In genomic region chr10:129344506-129344905, GRCh38 we compare ENCODE assay signal across 36 cellular contexts.
"Had no signal": no experiment of that assay in that cellular context is flagged by ENCODE, and none has a peak within 500 bp of the region (broad histone marks: within the 10 kb centered on the region; RNA-seq: fewer than 3 reads in every experiment).

No MANE protein-coding gene starts in this region.

- H3K4me3 Mint-ChIP-seq: activated CD4-positive, alpha-beta memory T cell treated with anti-CD3 and anti-CD28 coated beads for 36 hours; activated CD4-positive, alpha-beta T cell treated with anti-CD3 and anti-CD28 coated beads for 36 hours; activated CD4-positive, alpha-beta T cell treated with anti-CD3 and anti-CD28 coated beads, Interleukin-2, amount 10 ng/mL, durations not matched to agents 24 days and 14 days; activated CD8-positive, alpha-beta memory T cell treated with anti-CD3 and anti-CD28 coated beads, Interleukin-2, amount 10 ng/mL, durations not matched to agents 7 days and 5 days; activated CD8-positive, alpha-beta T cell treated with anti-CD3 and anti-CD28 coated beads, Interleukin-2, amount 10 ng/mL, durations not matched to agents 7 days and 5 days; activated naive CD4-positive, alpha-beta T cell treated with anti-CD3 and anti-CD28 coated beads for 36 hours; activated naive CD4-positive, alpha-beta T cell treated with anti-CD3 and anti-CD28 coated beads, Interleukin-2, amount 50 U/mL, for 24 hours; activated naive CD8-positive, alpha-beta T cell treated with anti-CD3 and anti-CD28 coated beads for 36 hours; activated naive CD8-positive, alpha-beta T cell treated with anti-CD3 and anti-CD28 coated beads, Interleukin-2, amount 50 U/mL, for 24 hours; activated T-helper 1 cell treated with anti-CD3 and anti-CD28 coated beads, Interleukin-12 subunit alpha, Interleukin-12 subunit beta, Interleukin-2, Interleukin-4 antibody, amounts not matched to agents 30 ng/mL and 10 ng/mL and 1 ng/mL, durations not matched to agents 14 hours and 24 hours and 36 hours; effector memory CD8-positive, alpha-beta T cell; T-cell; T-helper 1 cell treated with Interleukin-12 subunit alpha and Interleukin-12 subunit beta and Interleukin-4 antibody, amounts not matched to agents 30 μg/mL and 1 μg/mL, for 36 hours; T-helper 2 cell treated with Interferon-gamma antibody and Interleukin-4, amounts not matched to agents 5 μg/mL and 100 μg/mL, for 36 hours had no signal

- H3K27ac Mint-ChIP-seq: activated CD4-positive, alpha-beta memory T cell treated with anti-CD3 and anti-CD28 coated beads for 36 hours; activated CD4-positive, alpha-beta T cell treated with anti-CD3 and anti-CD28 coated beads for 36 hours; activated CD4-positive, alpha-beta T cell treated with anti-CD3 and anti-CD28 coated beads, Interleukin-2, amount 10 ng/mL, durations not matched to agents 24 days and 14 days; activated CD8-positive, alpha-beta memory T cell treated with anti-CD3 and anti-CD28 coated beads, Interleukin-2, amount 10 ng/mL, durations not matched to agents 7 days and 5 days; activated CD8-positive, alpha-beta T cell treated with anti-CD3 and anti-CD28 coated beads, Interleukin-2, amount 10 ng/mL, durations not matched to agents 7 days and 5 days; activated naive CD4-positive, alpha-beta T cell treated with anti-CD3 and anti-CD28 coated beads for 36 hours; activated naive CD4-positive, alpha-beta T cell treated with anti-CD3 and anti-CD28 coated beads, Interleukin-2, amount 50 U/mL, for 24 hours; activated naive CD8-positive, alpha-beta T cell treated with anti-CD3 and anti-CD28 coated beads for 36 hours; activated naive CD8-positive, alpha-beta T cell treated with anti-CD3 and anti-CD28 coated beads, Interleukin-2, amount 50 U/mL, for 24 hours; activated T-helper 1 cell treated with anti-CD3 and anti-CD28 coated beads, Interleukin-12 subunit alpha, Interleukin-12 subunit beta, Interleukin-2, Interleukin-4 antibody, amounts not matched to agents 30 ng/mL and 10 ng/mL and 1 ng/mL, durations not matched to agents 14 hours and 24 hours and 36 hours; activated T-helper 2 cell treated with anti-CD3 and anti-CD28 coated beads, Interferon-gamma antibody, Interleukin-2, Interleukin-4, amounts not matched to agents 10 μg/mL and 5 μg/mL and 100 μg/mL, durations not matched to agents 14 hours and 24 hours and 36 hours; effector memory CD8-positive, alpha-beta T cell; T-cell; T-helper 1 cell treated with Interleukin-12 subunit alpha and Interleukin-12 subunit beta and Interleukin-4 antibody, amounts not matched to agents 30 μg/mL and 1 μg/mL, for 36 hours; T-helper 2 cell treated with Interferon-gamma antibody and Interleukin-4, amounts not matched to agents 5 μg/mL and 100 μg/mL, for 36 hours had no signal

- H3K27ac ChIP-seq: adrenal gland, body of pancreas, esophagus muscularis mucosa, foreskin keratinocyte, gastrocnemius medialis, WERI-Rb-1 had no signal

- H3K9me3 ChIP-seq: adrenal gland, body of pancreas, esophagus muscularis mucosa, gastrocnemius medialis had no signal

- H3K27me3 Mint-ChIP-seq: activated CD4-positive, alpha-beta T cell treated with anti-CD3 and anti-CD28 coated beads for 36 hours; activated CD4-positive, alpha-beta T cell treated with anti-CD3 and anti-CD28 coated beads, Interleukin-2, amount 10 ng/mL, durations not matched to agents 24 days and 14 days; activated CD8-positive, alpha-beta memory T cell treated with anti-CD3 and anti-CD28 coated beads, Interleukin-2, amount 10 ng/mL, durations not matched to agents 7 days and 5 days; activated naive CD4-positive, alpha-beta T cell treated with anti-CD3 and anti-CD28 coated beads, Interleukin-2, amount 50 U/mL, for 24 hours; activated naive CD8-positive, alpha-beta T cell treated with anti-CD3 and anti-CD28 coated beads for 36 hours; activated naive CD8-positive, alpha-beta T cell treated with anti-CD3 and anti-CD28 coated beads, Interleukin-2, amount 50 U/mL, for 24 hours had no signal

- H3K4me1 ChIP-seq: adrenal gland, body of pancreas, esophagus muscularis mucosa, foreskin keratinocyte, gastrocnemius medialis had no signal

- H3K4me3 ChIP-seq: adrenal gland, body of pancreas, esophagus muscularis mucosa, gastrocnemius medialis had no signal

- ATAC-seq: activated CD4-positive, alpha-beta T cell treated with anti-CD3 and anti-CD28 coated beads for 36 hours; activated CD8-positive, alpha-beta memory T cell treated with anti-CD3 and anti-CD28 coated beads, Interleukin-2, amount 10 ng/mL, durations not matched to agents 7 days and 5 days; activated CD8-positive, alpha-beta T cell treated with anti-CD3 and anti-CD28 coated beads, Interleukin-2, amount 10 ng/mL, durations not matched to agents 7 days and 5 days; activated naive CD8-positive, alpha-beta T cell treated with anti-CD3 and anti-CD28 coated beads, Interleukin-2, amount 50 U/mL, for 24 hours; body of pancreas; effector memory CD8-positive, alpha-beta T cell; foreskin keratinocyte; gastrocnemius medialis; T-cell had no signal

- H3K36me3 Mint-ChIP-seq: activated CD4-positive, alpha-beta memory T cell treated with anti-CD3 and anti-CD28 coated beads for 36 hours; activated CD8-positive, alpha-beta memory T cell treated with anti-CD3 and anti-CD28 coated beads, Interleukin-2, amount 10 ng/mL, durations not matched to agents 7 days and 5 days; activated naive CD4-positive, alpha-beta T cell treated with anti-CD3 and anti-CD28 coated beads, Interleukin-2, amount 50 U/mL, for 24 hours; activated naive CD8-positive, alpha-beta T cell treated with anti-CD3 and anti-CD28 coated beads for 36 hours; T-cell had no signal

- H3K36me3 ChIP-seq: adrenal gland, esophagus muscularis mucosa, gastrocnemius medialis, WERI-Rb-1 had no signal

- H3K4me1 Mint-ChIP-seq: activated CD4-positive, alpha-beta T cell treated with anti-CD3 and anti-CD28 coated beads for 36 hours; activated CD4-positive, alpha-beta T cell treated with anti-CD3 and anti-CD28 coated beads, Interleukin-2, amount 10 ng/mL, durations not matched to agents 24 days and 14 days; activated CD8-positive, alpha-beta memory T cell treated with anti-CD3 and anti-CD28 coated beads, Interleukin-2, amount 10 ng/mL, durations not matched to agents 7 days and 5 days; activated naive CD4-positive, alpha-beta T cell treated with anti-CD3 and anti-CD28 coated beads, Interleukin-2, amount 50 U/mL, for 24 hours; activated naive CD8-positive, alpha-beta T cell treated with anti-CD3 and anti-CD28 coated beads for 36 hours; activated naive CD8-positive, alpha-beta T cell treated with anti-CD3 and anti-CD28 coated beads, Interleukin-2, amount 50 U/mL, for 24 hours; T-cell had no signal

- H3K27me3 ChIP-seq: adrenal gland, body of pancreas, foreskin keratinocyte, gastrocnemius medialis had no signal

- DNase-seq: activated CD4-positive, alpha-beta memory T cell treated with anti-CD3 and anti-CD28 coated beads for 36 hours; activated CD4-positive, alpha-beta T cell treated with anti-CD3 and anti-CD28 coated beads for 36 hours; activated CD4-positive, alpha-beta T cell treated with anti-CD3 and anti-CD28 coated beads, Interleukin-2, amount 10 ng/mL, durations not matched to agents 24 days and 14 days; activated CD4-positive, CD25-positive, alpha-beta regulatory T cell; activated CD4-positive, CD25-positive, alpha-beta regulatory T cell treated with anti-CD3 and anti-CD28 coated beads, Interleukin-2, amount 50 U/mL, for 72 hours; activated CD8-positive, alpha-beta memory T cell treated with anti-CD3 and anti-CD28 coated beads, Interleukin-2, amount 10 ng/mL, durations not matched to agents 7 days and 5 days; activated CD8-positive, alpha-beta memory T cell treated with anti-CD3 and anti-CD28 coated beads, Interleukin-2, amount 50 U/mL, for 4 hours; activated CD8-positive, alpha-beta T cell treated with anti-CD3 and anti-CD28 coated beads, Interleukin-2, amount 10 ng/mL, durations not matched to agents 7 days and 5 days; activated effector memory CD4-positive, alpha-beta T cell treated with anti-CD3 and anti-CD28 coated beads, Interleukin-2, amount 50 U/mL, for 16 hours; activated naive CD4-positive, alpha-beta T cell treated with anti-CD3 and anti-CD28 coated beads for 36 hours; activated naive CD8-positive, alpha-beta T cell treated with anti-CD3 and anti-CD28 coated beads for 36 hours; activated naive CD8-positive, alpha-beta T cell treated with anti-CD3 and anti-CD28 coated beads, Interleukin-2, amount 50 U/mL, for 24 hours; activated T-cell treated with anti-CD3 and anti-CD28 coated beads, Interleukin-2, amount 50 U/mL, for 1 hour; activated T-cell treated with anti-CD3 and anti-CD28 coated beads, Interleukin-2, amount 50 U/mL, for 48 hours; adrenal gland; amygdala; aorta; body of pancreas; caudate nucleus; cortex of kidney; dermis blood vessel endothelial cell; effector CD4-positive, alpha-beta T cell; effector memory CD8-positive, alpha-beta T cell; erythroblast; foreskin keratinocyte; gastrocnemius medialis; glutamatergic neuron; T-cell; T1000; WERI-Rb-1 had no signal

- H3K9me3 Mint-ChIP-seq: activated CD4-positive, alpha-beta memory T cell treated with anti-CD3 and anti-CD28 coated beads for 36 hours; activated CD4-positive, alpha-beta T cell treated with anti-CD3 and anti-CD28 coated beads, Interleukin-2, amount 10 ng/mL, durations not matched to agents 24 days and 14 days; activated naive CD4-positive, alpha-beta T cell treated with anti-CD3 and anti-CD28 coated beads for 36 hours; activated naive CD4-positive, alpha-beta T cell treated with anti-CD3 and anti-CD28 coated beads, Interleukin-2, amount 50 U/mL, for 24 hours; activated naive CD8-positive, alpha-beta T cell treated with anti-CD3 and anti-CD28 coated beads for 36 hours; activated naive CD8-positive, alpha-beta T cell treated with anti-CD3 and anti-CD28 coated beads, Interleukin-2, amount 50 U/mL, for 24 hours; activated T-helper 1 cell treated with anti-CD3 and anti-CD28 coated beads, Interleukin-12 subunit alpha, Interleukin-12 subunit beta, Interleukin-2, Interleukin-4 antibody, amounts not matched to agents 30 ng/mL and 10 ng/mL and 1 ng/mL, durations not matched to agents 14 hours and 24 hours and 36 hours; activated T-helper 2 cell treated with anti-CD3 and anti-CD28 coated beads, Interferon-gamma antibody, Interleukin-2, Interleukin-4, amounts not matched to agents 10 μg/mL and 5 μg/mL and 100 μg/mL, durations not matched to agents 14 hours and 24 hours and 36 hours; effector memory CD8-positive, alpha-beta T cell; T-cell; T-helper 1 cell treated with Interleukin-12 subunit alpha and Interleukin-12 subunit beta and Interleukin-4 antibody, amounts not matched to agents 30 μg/mL and 1 μg/mL, for 36 hours; T-helper 2 cell treated with Interferon-gamma antibody and Interleukin-4, amounts not matched to agents 5 μg/mL and 100 μg/mL, for 36 hours had no signal
